Comparison of ENCODE assay signal across 1 cellular context in the genomic region with DNA sequence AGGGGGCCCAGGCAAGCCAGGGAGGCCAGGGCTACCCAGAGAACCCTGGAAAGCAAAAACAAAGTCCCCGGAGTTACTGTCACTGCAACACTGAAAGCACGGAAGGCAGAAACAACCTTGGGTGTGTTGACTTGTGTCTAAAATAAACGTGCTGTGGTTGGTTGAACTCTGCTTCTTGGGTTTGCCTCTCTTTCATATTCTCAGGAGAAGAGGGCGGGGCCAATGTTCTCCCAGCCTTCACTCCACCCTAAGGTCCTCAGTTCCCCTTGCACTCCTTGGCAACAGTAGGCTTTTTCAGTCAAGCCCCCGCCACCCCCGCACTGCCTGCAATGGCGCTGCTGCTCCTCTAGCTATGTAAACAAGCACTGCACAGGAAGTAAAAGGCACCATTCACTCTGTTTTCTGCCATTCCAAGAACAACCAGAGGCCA.
A peak's percentile ranks its signal among the peaks of the same experiment; 100 is the strongest.
TF ChIP-seq lines count a peak whose summit lies in the region.

No MANE protein-coding gene starts in this region.

TF ChIP-seq in HepG2, 621 proteins besides CTCF, POLR2A, EP300 and RAD21 (continued from another document and continues in another):
- TF ChIP-seq, protein P1, sequence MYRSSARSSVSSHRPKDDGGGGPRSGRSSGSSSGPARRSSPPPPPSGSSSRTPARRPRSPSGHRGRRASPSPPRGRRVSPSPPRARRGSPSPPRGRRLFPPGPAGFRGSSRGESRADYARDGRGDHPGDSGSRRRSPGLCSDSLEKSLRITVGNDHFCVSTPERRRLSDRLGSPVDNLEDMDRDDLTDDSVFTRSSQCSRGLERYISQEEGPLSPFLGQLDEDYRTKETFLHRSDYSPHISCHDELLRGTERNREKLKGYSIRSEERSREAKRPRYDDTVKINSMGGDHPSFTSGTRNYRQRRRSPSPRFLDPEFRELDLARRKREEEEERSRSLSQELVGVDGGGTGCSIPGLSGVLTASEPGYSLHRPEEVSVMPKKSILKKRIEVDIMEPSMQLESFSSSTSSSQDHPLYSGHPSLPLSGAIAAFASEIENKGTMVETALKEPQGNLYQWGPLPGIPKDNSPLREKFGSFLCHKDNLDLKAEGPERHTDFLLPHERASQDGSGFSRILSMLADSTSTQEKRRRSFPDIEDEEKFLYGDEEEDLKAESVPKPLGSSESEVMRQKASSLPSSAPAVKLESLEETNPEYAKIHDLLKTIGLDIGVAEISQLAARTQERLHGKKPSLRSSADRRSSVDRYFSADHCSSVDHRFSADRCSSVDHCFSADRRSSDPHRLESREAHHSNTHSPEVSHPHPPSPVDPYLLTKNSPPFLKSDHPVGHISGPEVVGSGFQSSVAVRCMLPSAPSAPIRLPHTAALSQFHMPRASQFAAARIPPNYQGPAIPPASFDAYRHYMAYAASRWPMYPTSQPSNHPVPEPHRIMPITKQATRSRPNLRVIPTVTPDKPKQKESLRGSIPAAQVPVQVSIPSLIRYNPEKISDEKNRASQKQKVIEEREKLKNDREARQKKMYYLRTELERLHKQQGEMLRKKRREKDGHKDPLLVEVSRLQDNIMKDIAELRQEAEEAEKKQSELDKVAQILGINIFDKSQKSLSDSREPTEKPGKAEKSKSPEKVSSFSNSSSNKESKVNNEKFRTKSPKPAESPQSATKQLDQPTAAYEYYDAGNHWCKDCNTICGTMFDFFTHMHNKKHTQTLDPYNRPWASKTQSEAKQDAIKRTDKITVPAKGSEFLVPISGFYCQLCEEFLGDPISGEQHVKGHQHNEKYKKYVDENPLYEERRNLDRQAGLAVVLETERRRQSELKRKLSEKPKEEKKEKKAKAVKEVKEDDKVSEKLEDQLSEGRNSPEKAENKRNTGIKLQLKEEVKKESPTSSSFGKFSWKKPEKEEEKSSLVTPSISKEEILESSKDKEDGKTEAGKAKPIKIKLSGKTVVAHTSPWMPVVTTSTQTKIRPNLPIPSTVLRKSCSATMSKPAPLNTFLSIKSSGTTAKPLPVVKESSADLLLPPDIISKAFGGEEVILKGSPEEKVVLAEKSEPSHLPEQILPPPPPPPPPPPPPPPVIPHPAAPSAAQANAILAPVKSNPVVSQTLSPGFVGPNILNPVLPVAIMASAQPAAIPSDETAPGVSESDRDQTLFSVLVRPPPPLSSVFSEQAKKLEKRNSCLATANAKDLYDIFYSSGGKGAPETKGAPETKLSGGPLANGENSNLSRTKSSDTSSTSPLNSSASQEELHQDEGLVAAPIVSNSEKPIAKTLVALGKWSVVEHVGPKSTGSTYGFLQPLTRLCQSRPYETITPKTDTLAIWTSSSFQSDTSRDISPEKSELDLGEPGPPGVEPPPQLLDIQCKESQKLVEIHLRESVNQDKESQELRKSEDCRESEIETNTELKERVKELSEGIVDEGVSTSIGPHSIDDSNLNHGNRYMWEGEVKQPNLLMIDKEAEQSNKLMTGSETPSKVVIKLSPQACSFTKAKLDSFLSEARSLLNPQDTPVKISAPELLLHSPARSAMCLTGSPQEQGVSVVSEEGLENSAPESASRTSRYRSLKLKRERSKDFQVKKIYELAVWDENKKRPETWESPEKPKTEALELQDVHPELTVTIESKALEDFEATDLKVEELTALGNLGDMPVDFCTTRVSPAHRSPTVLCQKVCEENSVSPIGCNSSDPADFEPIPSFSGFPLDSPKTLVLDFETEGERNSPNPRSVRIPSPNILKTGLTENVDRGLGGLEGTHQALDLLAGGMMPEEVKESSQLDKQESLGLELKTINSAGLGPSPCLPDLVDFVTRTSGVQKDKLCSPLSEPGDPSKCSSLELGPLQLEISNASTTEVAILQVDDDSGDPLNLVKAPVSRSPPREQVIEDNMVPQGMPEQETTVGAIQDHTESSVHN (CRISPR knock-in tag; IDR thresholded peaks at IDR 0.05): no peak
- TF ChIP-seq GATAD2A (CRISPR knock-in tag; IDR thresholded peaks at IDR 0.05) (peak; percentile 27), ZMYM4 (CRISPR knock-in tag; IDR thresholded peaks at IDR 0.05) (peak; percentile 79; the same call in 1 of the 2 replicates), POGZ (CRISPR knock-in tag; IDR thresholded peaks at IDR 0.05) (peak; percentile 82), IKZF4 (CRISPR knock-in tag; IDR thresholded peaks at IDR 0.05; ENCODE audit: borderline replicate concordance, low read depth, not compliant biosample characterization) (no peak), GABPA (IDR thresholded peaks at IDR 0.05; ENCODE audit: low read depth, low read length) (no peak), GABPA (CRISPR knock-in tag; IDR thresholded peaks at IDR 0.05; ENCODE audit: low read depth) (peak; percentile 72), NAIF1 (CRISPR knock-in tag; IDR thresholded peaks at IDR 0.05; ENCODE audit: borderline replicate concordance) (no peak), YY1 (IDR thresholded peaks at IDR 0.05; ENCODE audit: insufficient read depth, insufficient replicate concordance, low read depth, low read length) (peak; percentile 68), GATAD1 (CRISPR knock-in tag; IDR thresholded peaks at IDR 0.05) (0 out of 2 replicates have a peak, but pooled peaks have one; percentile 20)
- TF ChIP-seq, protein P2, sequence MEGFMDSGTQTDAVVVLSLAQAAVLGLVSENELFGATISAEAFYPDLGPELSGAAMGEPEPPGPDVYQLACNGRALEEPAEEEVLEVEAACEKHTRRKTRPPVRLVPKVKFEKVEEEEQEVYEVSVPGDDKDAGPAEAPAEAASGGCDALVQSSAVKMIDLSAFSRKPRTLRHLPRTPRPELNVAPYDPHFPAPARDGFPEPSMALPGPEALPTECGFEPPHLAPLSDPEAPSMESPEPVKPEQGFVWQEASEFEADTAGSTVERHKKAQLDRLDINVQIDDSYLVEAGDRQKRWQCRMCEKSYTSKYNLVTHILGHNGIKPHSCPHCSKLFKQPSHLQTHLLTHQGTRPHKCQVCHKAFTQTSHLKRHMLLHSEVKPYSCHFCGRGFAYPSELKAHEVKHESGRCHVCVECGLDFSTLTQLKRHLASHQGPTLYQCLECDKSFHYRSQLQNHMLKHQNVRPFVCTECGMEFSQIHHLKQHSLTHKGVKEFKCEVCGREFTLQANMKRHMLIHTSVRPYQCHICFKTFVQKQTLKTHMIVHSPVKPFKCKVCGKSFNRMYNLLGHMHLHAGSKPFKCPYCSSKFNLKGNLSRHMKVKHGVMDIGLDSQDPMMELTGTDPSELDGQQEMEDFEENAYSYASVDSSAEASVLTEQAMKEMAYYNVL (CRISPR knock-in tag; IDR thresholded peaks at IDR 0.05; ENCODE audit: borderline replicate concordance): 0 out of 2 replicates have a peak, but pooled peaks have one; percentile 20
- TF ChIP-seq, protein P3, sequence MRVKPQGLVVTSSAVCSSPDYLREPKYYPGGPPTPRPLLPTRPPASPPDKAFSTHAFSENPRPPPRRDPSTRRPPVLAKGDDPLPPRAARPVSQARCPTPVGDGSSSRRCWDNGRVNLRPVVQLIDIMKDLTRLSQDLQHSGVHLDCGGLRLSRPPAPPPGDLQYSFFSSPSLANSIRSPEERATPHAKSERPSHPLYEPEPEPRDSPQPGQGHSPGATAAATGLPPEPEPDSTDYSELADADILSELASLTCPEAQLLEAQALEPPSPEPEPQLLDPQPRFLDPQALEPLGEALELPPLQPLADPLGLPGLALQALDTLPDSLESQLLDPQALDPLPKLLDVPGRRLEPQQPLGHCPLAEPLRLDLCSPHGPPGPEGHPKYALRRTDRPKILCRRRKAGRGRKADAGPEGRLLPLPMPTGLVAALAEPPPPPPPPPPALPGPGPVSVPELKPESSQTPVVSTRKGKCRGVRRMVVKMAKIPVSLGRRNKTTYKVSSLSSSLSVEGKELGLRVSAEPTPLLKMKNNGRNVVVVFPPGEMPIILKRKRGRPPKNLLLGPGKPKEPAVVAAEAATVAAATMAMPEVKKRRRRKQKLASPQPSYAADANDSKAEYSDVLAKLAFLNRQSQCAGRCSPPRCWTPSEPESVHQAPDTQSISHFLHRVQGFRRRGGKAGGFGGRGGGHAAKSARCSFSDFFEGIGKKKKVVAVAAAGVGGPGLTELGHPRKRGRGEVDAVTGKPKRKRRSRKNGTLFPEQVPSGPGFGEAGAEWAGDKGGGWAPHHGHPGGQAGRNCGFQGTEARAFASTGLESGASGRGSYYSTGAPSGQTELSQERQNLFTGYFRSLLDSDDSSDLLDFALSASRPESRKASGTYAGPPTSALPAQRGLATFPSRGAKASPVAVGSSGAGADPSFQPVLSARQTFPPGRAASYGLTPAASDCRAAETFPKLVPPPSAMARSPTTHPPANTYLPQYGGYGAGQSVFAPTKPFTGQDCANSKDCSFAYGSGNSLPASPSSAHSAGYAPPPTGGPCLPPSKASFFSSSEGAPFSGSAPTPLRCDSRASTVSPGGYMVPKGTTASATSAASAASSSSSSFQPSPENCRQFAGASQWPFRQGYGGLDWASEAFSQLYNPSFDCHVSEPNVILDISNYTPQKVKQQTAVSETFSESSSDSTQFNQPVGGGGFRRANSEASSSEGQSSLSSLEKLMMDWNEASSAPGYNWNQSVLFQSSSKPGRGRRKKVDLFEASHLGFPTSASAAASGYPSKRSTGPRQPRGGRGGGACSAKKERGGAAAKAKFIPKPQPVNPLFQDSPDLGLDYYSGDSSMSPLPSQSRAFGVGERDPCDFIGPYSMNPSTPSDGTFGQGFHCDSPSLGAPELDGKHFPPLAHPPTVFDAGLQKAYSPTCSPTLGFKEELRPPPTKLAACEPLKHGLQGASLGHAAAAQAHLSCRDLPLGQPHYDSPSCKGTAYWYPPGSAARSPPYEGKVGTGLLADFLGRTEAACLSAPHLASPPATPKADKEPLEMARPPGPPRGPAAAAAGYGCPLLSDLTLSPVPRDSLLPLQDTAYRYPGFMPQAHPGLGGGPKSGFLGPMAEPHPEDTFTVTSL (CRISPR knock-in tag; IDR thresholded peaks at IDR 0.05; ENCODE audit: borderline replicate concordance): peak; percentile 19; the same call in 1 of the 2 replicates
- TF ChIP-seq, protein P4, sequence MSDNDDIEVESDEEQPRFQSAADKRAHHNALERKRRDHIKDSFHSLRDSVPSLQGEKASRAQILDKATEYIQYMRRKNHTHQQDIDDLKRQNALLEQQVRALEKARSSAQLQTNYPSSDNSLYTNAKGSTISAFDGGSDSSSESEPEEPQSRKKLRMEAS (IDR thresholded peaks at IDR 0.05): 0 out of 2 replicates have a peak, but pooled peaks have one; percentile 10
- TF ChIP-seq, protein P5, sequence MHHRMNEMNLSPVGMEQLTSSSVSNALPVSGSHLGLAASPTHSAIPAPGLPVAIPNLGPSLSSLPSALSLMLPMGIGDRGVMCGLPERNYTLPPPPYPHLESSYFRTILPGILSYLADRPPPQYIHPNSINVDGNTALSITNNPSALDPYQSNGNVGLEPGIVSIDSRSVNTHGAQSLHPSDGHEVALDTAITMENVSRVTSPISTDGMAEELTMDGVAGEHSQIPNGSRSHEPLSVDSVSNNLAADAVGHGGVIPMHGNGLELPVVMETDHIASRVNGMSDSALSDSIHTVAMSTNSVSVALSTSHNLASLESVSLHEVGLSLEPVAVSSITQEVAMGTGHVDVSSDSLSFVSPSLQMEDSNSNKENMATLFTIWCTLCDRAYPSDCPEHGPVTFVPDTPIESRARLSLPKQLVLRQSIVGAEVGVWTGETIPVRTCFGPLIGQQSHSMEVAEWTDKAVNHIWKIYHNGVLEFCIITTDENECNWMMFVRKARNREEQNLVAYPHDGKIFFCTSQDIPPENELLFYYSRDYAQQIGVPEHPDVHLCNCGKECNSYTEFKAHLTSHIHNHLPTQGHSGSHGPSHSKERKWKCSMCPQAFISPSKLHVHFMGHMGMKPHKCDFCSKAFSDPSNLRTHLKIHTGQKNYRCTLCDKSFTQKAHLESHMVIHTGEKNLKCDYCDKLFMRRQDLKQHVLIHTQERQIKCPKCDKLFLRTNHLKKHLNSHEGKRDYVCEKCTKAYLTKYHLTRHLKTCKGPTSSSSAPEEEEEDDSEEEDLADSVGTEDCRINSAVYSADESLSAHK (CRISPR knock-in tag; IDR thresholded peaks at IDR 0.05; ENCODE audit: borderline replicate concordance): no peak
- TF ChIP-seq, protein P6, sequence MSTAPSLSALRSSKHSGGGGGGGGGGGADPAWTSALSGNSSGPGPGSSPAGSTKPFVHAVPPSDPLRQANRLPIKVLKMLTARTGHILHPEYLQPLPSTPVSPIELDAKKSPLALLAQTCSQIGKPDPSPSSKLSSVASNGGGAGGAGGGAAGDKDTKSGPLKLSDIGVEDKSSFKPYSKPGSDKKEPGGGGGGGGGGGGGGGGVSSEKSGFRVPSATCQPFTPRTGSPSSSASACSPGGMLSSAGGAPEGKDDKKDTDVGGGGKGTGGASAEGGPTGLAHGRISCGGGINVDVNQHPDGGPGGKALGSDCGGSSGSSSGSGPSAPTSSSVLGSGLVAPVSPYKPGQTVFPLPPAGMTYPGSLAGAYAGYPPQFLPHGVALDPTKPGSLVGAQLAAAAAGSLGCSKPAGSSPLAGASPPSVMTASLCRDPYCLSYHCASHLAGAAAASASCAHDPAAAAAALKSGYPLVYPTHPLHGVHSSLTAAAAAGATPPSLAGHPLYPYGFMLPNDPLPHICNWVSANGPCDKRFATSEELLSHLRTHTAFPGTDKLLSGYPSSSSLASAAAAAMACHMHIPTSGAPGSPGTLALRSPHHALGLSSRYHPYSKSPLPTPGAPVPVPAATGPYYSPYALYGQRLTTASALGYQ (CRISPR knock-in tag; IDR thresholded peaks at IDR 0.05): 0 out of 2 replicates have a peak, but pooled peaks have one; percentile 32
- TF ChIP-seq, protein P7, sequence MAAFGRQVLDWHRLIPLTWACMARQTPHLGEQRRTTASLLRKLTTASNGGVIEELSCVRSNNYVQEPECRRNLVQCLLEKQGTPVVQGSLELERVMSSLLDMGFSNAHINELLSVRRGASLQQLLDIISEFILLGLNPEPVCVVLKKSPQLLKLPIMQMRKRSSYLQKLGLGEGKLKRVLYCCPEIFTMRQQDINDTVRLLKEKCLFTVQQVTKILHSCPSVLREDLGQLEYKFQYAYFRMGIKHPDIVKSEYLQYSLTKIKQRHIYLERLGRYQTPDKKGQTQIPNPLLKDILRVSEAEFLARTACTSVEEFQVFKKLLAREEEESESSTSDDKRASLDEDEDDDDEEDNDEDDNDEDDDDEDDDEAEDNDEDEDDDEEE (CRISPR knock-in tag; IDR thresholded peaks at IDR 0.05): no peak
- TF ChIP-seq, protein P8, sequence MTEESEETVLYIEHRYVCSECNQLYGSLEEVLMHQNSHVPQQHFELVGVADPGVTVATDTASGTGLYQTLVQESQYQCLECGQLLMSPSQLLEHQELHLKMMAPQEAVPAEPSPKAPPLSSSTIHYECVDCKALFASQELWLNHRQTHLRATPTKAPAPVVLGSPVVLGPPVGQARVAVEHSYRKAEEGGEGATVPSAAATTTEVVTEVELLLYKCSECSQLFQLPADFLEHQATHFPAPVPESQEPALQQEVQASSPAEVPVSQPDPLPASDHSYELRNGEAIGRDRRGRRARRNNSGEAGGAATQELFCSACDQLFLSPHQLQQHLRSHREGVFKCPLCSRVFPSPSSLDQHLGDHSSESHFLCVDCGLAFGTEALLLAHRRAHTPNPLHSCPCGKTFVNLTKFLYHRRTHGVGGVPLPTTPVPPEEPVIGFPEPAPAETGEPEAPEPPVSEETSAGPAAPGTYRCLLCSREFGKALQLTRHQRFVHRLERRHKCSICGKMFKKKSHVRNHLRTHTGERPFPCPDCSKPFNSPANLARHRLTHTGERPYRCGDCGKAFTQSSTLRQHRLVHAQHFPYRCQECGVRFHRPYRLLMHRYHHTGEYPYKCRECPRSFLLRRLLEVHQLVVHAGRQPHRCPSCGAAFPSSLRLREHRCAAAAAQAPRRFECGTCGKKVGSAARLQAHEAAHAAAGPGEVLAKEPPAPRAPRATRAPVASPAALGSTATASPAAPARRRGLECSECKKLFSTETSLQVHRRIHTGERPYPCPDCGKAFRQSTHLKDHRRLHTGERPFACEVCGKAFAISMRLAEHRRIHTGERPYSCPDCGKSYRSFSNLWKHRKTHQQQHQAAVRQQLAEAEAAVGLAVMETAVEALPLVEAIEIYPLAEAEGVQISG (CRISPR knock-in tag; IDR thresholded peaks at IDR 0.05): peak; percentile 42; the same call in 1 of the 2 replicates
- TF ChIP-seq, protein P9, sequence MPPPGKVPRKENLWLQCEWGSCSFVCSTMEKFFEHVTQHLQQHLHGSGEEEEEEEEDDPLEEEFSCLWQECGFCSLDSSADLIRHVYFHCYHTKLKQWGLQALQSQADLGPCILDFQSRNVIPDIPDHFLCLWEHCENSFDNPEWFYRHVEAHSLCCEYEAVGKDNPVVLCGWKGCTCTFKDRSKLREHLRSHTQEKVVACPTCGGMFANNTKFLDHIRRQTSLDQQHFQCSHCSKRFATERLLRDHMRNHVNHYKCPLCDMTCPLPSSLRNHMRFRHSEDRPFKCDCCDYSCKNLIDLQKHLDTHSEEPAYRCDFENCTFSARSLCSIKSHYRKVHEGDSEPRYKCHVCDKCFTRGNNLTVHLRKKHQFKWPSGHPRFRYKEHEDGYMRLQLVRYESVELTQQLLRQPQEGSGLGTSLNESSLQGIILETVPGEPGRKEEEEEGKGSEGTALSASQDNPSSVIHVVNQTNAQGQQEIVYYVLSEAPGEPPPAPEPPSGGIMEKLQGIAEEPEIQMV (CRISPR knock-in tag; IDR thresholded peaks at IDR 0.05; ENCODE audit: low read depth): no peak
